ENCODE assay signal across 28 cellular contexts in genomic region chr14:83197271-83197670, GRCh38.
"Had no signal": no experiment of that assay in that cellular context is flagged by ENCODE, and none has a peak within 500 bp of the region (broad histone marks: within the 10 kb centered on the region; RNA-seq: fewer than 3 reads in every experiment).

No MANE protein-coding gene starts in this region.

- H3K79me2 ChIP-seq: hepatocyte had no signal

- H3K27me3 ChIP-seq: colonic mucosa, esophagus squamous epithelium, gastrocnemius medialis, heart left ventricle, hepatocyte, left lung had no signal

- H3K4me3 ChIP-seq: colonic mucosa, esophagus squamous epithelium, gastrocnemius medialis, heart left ventricle, hepatocyte, left lung, lower lobe of right lung, mucosa of descending colon had no signal

- H2AFZ ChIP-seq: hepatocyte had no signal

- ATAC-seq: effector memory CD8-positive, alpha-beta T cell; esophagus mucosa; gastrocnemius medialis; heart left ventricle; left colon; left lung; left ventricle myocardium superior; lower lobe of right lung; mucosa of descending colon had no signal

- H3K4me1 ChIP-seq: colonic mucosa, esophagus squamous epithelium, gastrocnemius medialis, heart left ventricle, left lung, lower lobe of right lung had no signal

- FAIRE-seq: endometrium, kidney had no signal

- H3K36me3 ChIP-seq: colonic mucosa, esophagus squamous epithelium, gastrocnemius medialis, heart left ventricle, left lung, lower lobe of right lung had no signal

- H3K4me2 ChIP-seq: hepatocyte had no signal

- DNase-seq: colonic mucosa; cortex of kidney; effector CD8-positive, alpha-beta T cell; effector memory CD8-positive, alpha-beta T cell; endodermal cell; erythroblast; esophagus squamous epithelium; foreskin fibroblast; foreskin melanocyte; gastrocnemius medialis; glutamatergic neuron; heart left ventricle; hypothalamus; immature natural killer cell; islet precursor cell; kidney; kidney glomerular epithelial cell; left colon; left lung; left ventricle myocardium superior; lower lobe of right lung; mesenchymal stem cell; mucosa of descending colon; naive B cell had no signal

- H3K9me3 ChIP-seq: colonic mucosa, esophagus squamous epithelium, gastrocnemius medialis, heart left ventricle, left lung, lower lobe of right lung, mucosa of descending colon had no signal

- H3K27ac ChIP-seq: colonic mucosa, epithelial cell of prostate, esophagus squamous epithelium, gastrocnemius medialis, heart left ventricle, hepatocyte, left lung, lower lobe of right lung had no signal
